Comparison of ENCODE assay signal across 29 cellular contexts in genomic region chr18:40431071-40431998, GRCh38.
DNase-seq lines count a peak whose midpoint lies in the region; ATAC-seq and TF ChIP-seq lines count a peak whose summit lies in the region.
"Had no signal": no experiment of that assay in that cellular context is flagged by ENCODE, and none has a peak within 500 bp of the region (broad histone marks: within the 10 kb centered on the region; RNA-seq: fewer than 3 reads in every experiment).

No MANE protein-coding gene starts in this region.

- H3K27ac ChIP-seq in smooth muscle cell (ENCODE audit: low read depth): no peak overlapping the region
- H3K27ac ChIP-seq: breast epithelium, coronary artery, esophagus muscularis mucosa, neural progenitor cell, parathyroid adenoma, right lobe of liver, suprapubic skin, upper lobe of right lung had no signal

- no peak overlapping the region for H3K9ac ChIP-seq in smooth muscle cell (ENCODE audit: low read depth)
- H3K9ac ChIP-seq: neural progenitor cell, parathyroid adenoma had no signal

- H3K79me2 ChIP-seq in smooth muscle cell (ENCODE audit: low read depth): no peaks in the 10 kb centered on the region
- H3K79me2 ChIP-seq: parathyroid adenoma had no signal

- no peak for TF ChIP-seq CTCF in smooth muscle cell (IDR thresholded peaks at IDR 0.05; ENCODE audit: borderline replicate concordance, insufficient read depth, poor library complexity, severe bottlenecking)

- intact Hi-C loops in posterior cingulate gyrus (cut with DNase I): no loop called here

- 51% methylated on average over 7 of the region's 7 CpGs for WGBS in smooth muscle cell (ENCODE audit: low lambda C conversion rate)

- DNase-seq in NCI-H748 (lab: John Stamatoyannopoulos, UW; ENCODE audit: unreplicated experiment) (peak; percentile 8), NCI-H748 treated with DMSO at 0.1 percent for 48 hours (lab: John Stamatoyannopoulos, UW) (no peak), NCI-H524 treated with DMSO at 0.1 percent for 48 hours (lab: John Stamatoyannopoulos, UW) (peak; percentile 29), astrocyte of the hippocampus (ENCODE audit: low read depth, low spot score) (peak; percentile 22), smooth muscle cell (lab: John Stamatoyannopoulos, UW; ENCODE audit: unreplicated experiment) (no peak), H4 (ENCODE audit: low spot score) (no peak), posterior cingulate gyrus (no peak)
- DNase-seq: 8988T; activated CD4-positive, alpha-beta T cell treated with anti-CD3 and anti-CD28 coated beads, Interleukin-2, amount 50 U/mL, for 48 hours; activated naive CD4-positive, alpha-beta T cell treated with anti-CD3 and anti-CD28 coated beads for 36 hours; amygdala; CD4-positive, CD25-positive, alpha-beta regulatory T cell; DMS153; endodermal cell; foreskin melanocyte; NCI-H2029; NCI-H446; right lobe of liver; stimulated activated CD4-positive, alpha-beta T cell treated with anti-CD3 and anti-CD28 coated beads, Interleukin-4, amount 100 ng/mL, for 24 hours; T-helper 1 cell; upper lobe of right lung had no signal

- no peaks in the 10 kb centered on the region for H4K20me1 ChIP-seq in smooth muscle cell (ENCODE audit: low read depth)

- H3K9me3 ChIP-seq in smooth muscle cell (replicated peaks; ENCODE audit: low read depth): no peaks in the 10 kb centered on the region
- H3K9me3 ChIP-seq: breast epithelium, esophagus muscularis mucosa, right lobe of liver, suprapubic skin, upper lobe of right lung had no signal

- H2AFZ ChIP-seq in smooth muscle cell (ENCODE audit: low read depth): peak overlapping the region; percentile 5
- H2AFZ ChIP-seq: neural progenitor cell, parathyroid adenoma had no signal

- H3K4me3 ChIP-seq in smooth muscle cell: no peak overlapping the region
- H3K4me3 ChIP-seq: breast epithelium, coronary artery, esophagus muscularis mucosa, neural progenitor cell, right lobe of liver, suprapubic skin, upper lobe of right lung had no signal

- no peaks in the 10 kb centered on the region for H3K27me3 ChIP-seq in smooth muscle cell (ENCODE audit: low read depth)
- H3K27me3 ChIP-seq: breast epithelium, esophagus muscularis mucosa, neural progenitor cell, right lobe of liver, suprapubic skin, upper lobe of right lung had no signal

- H3K36me3 ChIP-seq in smooth muscle cell (ENCODE audit: low read depth): no peaks in the 10 kb centered on the region
- H3K36me3 ChIP-seq: breast epithelium, esophagus muscularis mucosa, neural progenitor cell, right lobe of liver, suprapubic skin, upper lobe of right lung had no signal

- no peaks in the 10 kb centered on the region for H3K4me1 ChIP-seq in smooth muscle cell (ENCODE audit: low read depth)
- H3K4me1 ChIP-seq: breast epithelium, esophagus muscularis mucosa, neural progenitor cell, parathyroid adenoma, right lobe of liver, suprapubic skin, upper lobe of right lung had no signal

- no peak for ATAC-seq in GM21723 (IDR thresholded peaks at IDR 0.05; ENCODE audit: unreplicated experiment)
- ATAC-seq: right lobe of liver; stimulated activated effector memory CD8-positive, alpha-beta T cell treated with anti-CD3 and anti-CD28 coated beads, Interleukin-12 subunit alpha, Interleukin-12 subunit beta, amount 100 ng/mL, for 72 hours; upper lobe of right lung had no signal

- H3K4me2 ChIP-seq in smooth muscle cell: peak overlapping the region; percentile 8
- H3K4me2 ChIP-seq: neural progenitor cell had no signal

- H3F3A ChIP-seq in smooth muscle cell (ENCODE audit: low read depth): no peaks in the 10 kb centered on the region

Comparison
In these comparisons a context has a peak if more than half of its experiments do, and no peak if none do; other contexts are left out.
1. DNase-seq: peak in NCI-H748 (single experiment), NCI-H524 treated with DMSO at 0.1 percent for 48 hours (single experiment) and astrocyte of the hippocampus (single experiment); none in NCI-H748 treated with DMSO at 0.1 percent for 48 hours (single experiment), smooth muscle cell (single experiment), H4 (single experiment) and posterior cingulate gyrus (0 of 10).